20 cellular contexts compared by ENCODE assay signal in the genomic region with DNA sequence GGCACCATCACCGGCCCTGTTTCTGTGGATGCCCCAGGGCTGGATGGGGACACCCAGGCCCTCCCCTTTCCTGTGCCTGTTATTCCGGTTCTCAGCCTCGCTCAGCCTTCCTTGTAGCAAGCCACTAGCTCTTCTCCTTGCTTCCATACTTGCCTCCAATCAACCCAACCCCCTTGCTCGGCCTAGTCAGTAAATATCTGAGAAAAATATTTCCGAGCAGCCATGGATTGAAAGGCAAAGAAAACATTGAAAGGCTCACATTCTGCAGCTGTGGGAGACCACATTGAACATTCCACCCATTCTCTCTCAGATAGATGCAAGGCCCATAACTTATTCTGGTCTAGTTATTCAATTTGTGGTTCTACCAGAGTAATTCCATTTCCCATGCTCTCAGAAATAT.
DNase-seq lines count a peak whose midpoint lies in the region; ATAC-seq and TF ChIP-seq lines count a peak whose summit lies in the region.
"Had no signal": no experiment of that assay in that cellular context is flagged by ENCODE, and none has a peak within 500 bp of the region (broad histone marks: within the 10 kb centered on the region; RNA-seq: fewer than 3 reads in every experiment).

No MANE protein-coding gene starts in this region.

- DNase-seq in ELF-1 (ENCODE audit: low read depth, low spot score) (peak; percentile 81), T-helper 17 cell (no peak), fibroblast of villous mesenchyme (ENCODE audit: low read depth) (peak; percentile 45), skeletal muscle cell (ENCODE audit: low read depth) (peak; percentile 49), NCI-H1092 (lab: John Stamatoyannopoulos, UW) (no peak), NCI-H226 (no peak)
- no peak for DNase-seq in stimulated activated naive CD8-positive, alpha-beta T cell treated with anti-CD3 and anti-CD28 coated beads, Interleukin-15, amount 100 ng/mL, for 72 hours
- DNase-seq: activated CD8-positive, alpha-beta T cell treated with anti-CD3 and anti-CD28 coated beads, Interleukin-2, amount 10 ng/mL, durations not matched to agents 7 days and 5 days; COR-L47; glutamatergic neuron; H9; KG1; left colon; NCI-H1694; NCI-H69; nephron progenitor cell; sigmoid colon; stimulated activated naive CD8-positive, alpha-beta T cell treated with anti-CD3 and anti-CD28 coated beads, Interleukin-15, Interleukin-2, amounts not matched to agents 100 U/mL and 50 U/mL, for 24 hours had no signal

- H3K9me3 ChIP-seq in T-helper 17 cell (ENCODE audit: control insufficient read depth, low read length, poor library complexity, severe bottlenecking) = no peaks in the 10 kb centered on the region
- H3K9me3 ChIP-seq: sigmoid colon had no signal

- no peak overlapping the region for H3K4me3 ChIP-seq in fibroblast of villous mesenchyme (ENCODE audit: low read depth, low read length)
- no peak overlapping the region for H3K4me3 ChIP-seq in skeletal muscle cell (ENCODE audit: low read depth, low read length)
- H3K4me3 ChIP-seq: cardiac muscle cell, sigmoid colon had no signal

- no peaks in the 10 kb centered on the region for H3K36me3 Mint-ChIP-seq in T-helper 17 cell (ENCODE audit: low read depth)

- no peak for ATAC-seq in T-helper 17 cell
- ATAC-seq in stimulated activated naive CD8-positive, alpha-beta T cell treated with anti-CD3 and anti-CD28 coated beads, Interleukin-15, amount 100 ng/mL, for 72 hours = no peak
- ATAC-seq in HG02973 (IDR thresholded peaks at IDR 0.05; ENCODE audit: unreplicated experiment) = no peak
- ATAC-seq: left colon had no signal

- H3K4me1 Mint-ChIP-seq in T-helper 17 cell = peaks cover 30% of the 10 kb centered on the region
- peaks cover 20% of the 10 kb centered on the region for H3K4me1 Mint-ChIP-seq in stimulated activated naive CD8-positive, alpha-beta T cell treated with anti-CD3 and anti-CD28 coated beads, Interleukin-15, amount 100 ng/mL, for 72 hours

- no peaks in the 10 kb centered on the region for H3K9me3 Mint-ChIP-seq in stimulated activated naive CD8-positive, alpha-beta T cell treated with anti-CD3 and anti-CD28 coated beads, Interleukin-15, amount 100 ng/mL, for 72 hours
- H3K9me3 Mint-ChIP-seq: H9 had no signal

- TF ChIP-seq CTCF in fibroblast of villous mesenchyme (IDR thresholded peaks at IDR 0.05; ENCODE audit: insufficient read depth, low read depth, low read length) = no peak

- no peak overlapping the region for H3K4me3 Mint-ChIP-seq in T-helper 17 cell
- H3K4me3 Mint-ChIP-seq in stimulated activated naive CD8-positive, alpha-beta T cell treated with anti-CD3 and anti-CD28 coated beads, Interleukin-15, amount 100 ng/mL, for 72 hours = no peak overlapping the region
- H3K4me3 Mint-ChIP-seq: activated CD8-positive, alpha-beta T cell treated with anti-CD3 and anti-CD28 coated beads, Interleukin-2, amount 10 ng/mL, durations not matched to agents 7 days and 5 days; H9; nephron progenitor cell had no signal

- peak overlapping the region; percentile 3 for H3K27ac Mint-ChIP-seq in T-helper 17 cell
- H3K27ac Mint-ChIP-seq in stimulated activated naive CD8-positive, alpha-beta T cell treated with anti-CD3 and anti-CD28 coated beads, Interleukin-15, amount 100 ng/mL, for 72 hours = no peak overlapping the region
- H3K27ac Mint-ChIP-seq: activated CD8-positive, alpha-beta T cell treated with anti-CD3 and anti-CD28 coated beads, Interleukin-2, amount 10 ng/mL, durations not matched to agents 7 days and 5 days; H9 had no signal

- H3K27me3 Mint-ChIP-seq in T-helper 17 cell = no peaks in the 10 kb centered on the region
- H3K27me3 Mint-ChIP-seq in stimulated activated naive CD8-positive, alpha-beta T cell treated with anti-CD3 and anti-CD28 coated beads, Interleukin-15, amount 100 ng/mL, for 72 hours = no peaks in the 10 kb centered on the region

Comparison
In these comparisons a context has a peak if more than half of its experiments do, and no peak if none do; other contexts are left out.
1. DNase-seq: peak in ELF-1 (single experiment), fibroblast of villous mesenchyme (single experiment) and skeletal muscle cell (single experiment); none in T-helper 17 cell (0 of 3), stimulated activated naive CD8-positive, alpha-beta T cell treated with anti-CD3 and anti-CD28 coated beads, Interleukin-15, amount 100 ng/mL, for 72 hours (0 of 2), NCI-H1092 (single experiment) and NCI-H226 (single experiment).